Comparison of ENCODE assay signal across 8 cellular contexts in the genomic region with DNA sequence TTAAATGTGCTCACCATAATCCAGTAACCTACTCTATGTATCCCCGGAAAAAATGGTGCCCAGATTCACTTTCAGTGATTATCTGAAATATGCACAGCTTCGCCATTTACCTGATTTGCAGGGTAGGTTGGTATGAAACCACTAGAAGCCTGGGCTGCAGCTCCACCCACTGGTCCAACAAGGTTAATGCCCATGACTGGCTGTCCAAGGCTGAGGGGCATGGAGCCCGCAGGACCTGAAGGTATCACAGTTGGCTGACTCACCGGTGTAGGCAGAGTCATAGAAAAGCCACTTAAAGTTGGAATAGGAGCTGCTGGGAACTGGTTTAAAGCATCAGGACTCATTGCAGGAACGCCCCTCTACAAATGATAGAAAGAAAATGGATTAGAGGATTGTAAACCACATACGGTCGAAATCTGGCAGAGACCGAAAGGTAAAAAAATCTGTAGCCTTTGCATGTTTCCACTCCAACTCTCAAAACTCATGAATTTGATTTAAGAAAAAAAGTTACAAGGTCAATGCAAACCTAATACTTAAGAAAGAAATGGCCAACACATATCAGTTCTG. TPM values are rescaled to one million over a fixed set of nuclear protein-coding genes. Genes with fewer than 3 reads are reported as not detected.
A peak's percentile ranks its signal among the peaks of the same experiment; 100 is the strongest.
DNase-seq lines count a peak whose midpoint lies in the region; TF ChIP-seq lines count a peak whose summit lies in the region.

No MANE protein-coding gene starts in this region.

- DNase-seq in NCI-H1436 (lab: John Stamatoyannopoulos, UW) = peak; percentile 25
- no peak for DNase-seq in NCI-H1436 treated with DMSO at 0.1 percent for 48 hours (lab: John Stamatoyannopoulos, UW)
- no peak for DNase-seq in LNCaP clone FGC (ENCODE audit: low read depth)
- peak; percentile 52 for DNase-seq in epithelial cell of prostate (ENCODE audit: low read depth, low spot score)
- no peak for DNase-seq in NCI-H1092 treated with DMSO at 0.1 percent for 48 hours (lab: John Stamatoyannopoulos, UW)
- no peak for DNase-seq in pons (ENCODE audit: low spot score)

- no peak overlapping the region for H3K4me2 ChIP-seq in neural cell (ENCODE audit: low read length)

- no peaks in the 10 kb centered on the region for H3K9me2 ChIP-seq in neural cell (ENCODE audit: insufficient read depth, low read length)

- no peak overlapping the region for H2AFZ ChIP-seq in neural cell (ENCODE audit: low read depth, low read length)

- no peaks in the 10 kb centered on the region for H3K79me2 ChIP-seq in neural cell (replicated peaks; ENCODE audit: insufficient read depth, low read length)

- no peak for TF ChIP-seq EP300 in neural cell (conservative IDR thresholded peaks at IDR 0.05; ENCODE audit: poor library complexity, severe bottlenecking)

- no peaks in the 10 kb centered on the region for H3K27me3 ChIP-seq in neural cell (ENCODE audit: insufficient read depth, low read depth, low read length)

- H4K20me1 ChIP-seq in neural cell (ENCODE audit: insufficient read depth) = no peaks in the 10 kb centered on the region

- H3K9me3 ChIP-seq in neural cell (ENCODE audit: low read length) = peaks cover 5% of the 10 kb centered on the region

- peak; percentile 35 for TF ChIP-seq RAD21 in neural cell (conservative IDR thresholded peaks at IDR 0.05)

- TF ChIP-seq CTCF in LNCaP clone FGC (IDR thresholded peaks at IDR 0.05; ENCODE audit: control insufficient read depth, extremely low read depth, insufficient read depth) (peak; percentile 76), VCaP (conservative IDR thresholded peaks at IDR 0.05) (peak; percentile 96), neural cell (IDR thresholded peaks at IDR 0.05; ENCODE audit: poor library complexity, severe bottlenecking) (no peak)

- H3K4me3 ChIP-seq in LNCaP clone FGC (ENCODE audit: low read depth, low read length) (no peak overlapping the region), neural cell (ENCODE audit: low read length) (no peak overlapping the region)

- peaks cover 18% of the 10 kb centered on the region for H3K36me3 ChIP-seq in neural cell (ENCODE audit: insufficient read depth, low read length)

- no peak overlapping the region for H3K9ac ChIP-seq in neural cell (ENCODE audit: low read length)

- H3F3A ChIP-seq in neural cell (ENCODE audit: insufficient read depth, low read length, poor library complexity, severe bottlenecking) = no peaks in the 10 kb centered on the region

- H3K27ac ChIP-seq in VCaP = no peak overlapping the region
- H3K27ac ChIP-seq in epithelial cell of prostate = no peak overlapping the region
- no peak overlapping the region for H3K27ac ChIP-seq in neural cell (ENCODE audit: low read length)

TF ChIP-seq in neural cell, 6 proteins besides CTCF, POLR2A, EP300 and RAD21:
- no peak for TF ChIP-seq REST (IDR thresholded peaks at IDR 0.05; ENCODE audit: borderline replicate concordance)
- no peak for TF ChIP-seq MXI1 (conservative IDR thresholded peaks at IDR 0.05; ENCODE audit: poor library complexity, severe bottlenecking)
- TF ChIP-seq TAF1 (IDR thresholded peaks at IDR 0.05; ENCODE audit: low read depth) = no peak
- TF ChIP-seq EZH2 (IDR thresholded peaks at IDR 0.05; ENCODE audit: borderline replicate concordance, insufficient read depth, low read length, poor library complexity, severe bottlenecking) = no peak
- TF ChIP-seq SMC3 (conservative IDR thresholded peaks at IDR 0.05; ENCODE audit: poor library complexity) = no peak
- TF ChIP-seq POLR2AphosphoS5 (IDR thresholded peaks at IDR 0.05) = no peak

RNA-seq across cellular contexts. Expression of gene SYNRG, which starts 38.6 kb away (rescaled TPM):
- 16.1 and 20.5 TPM in 2 replicates for polyA plus RNA-seq in neural cell
- polyA minus RNA-seq in neural cell = 60.4 and 68.1 TPM in 2 replicates

Comparison
In these comparisons a context has a peak if more than half of its experiments do, and no peak if none do; other contexts are left out.
1. DNase-seq: peak in NCI-H1436 (single experiment) and epithelial cell of prostate (single experiment); none in NCI-H1436 treated with DMSO at 0.1 percent for 48 hours (single experiment), LNCaP clone FGC (single experiment), NCI-H1092 treated with DMSO at 0.1 percent for 48 hours (single experiment) and pons (single experiment).